Comparison of ENCODE assay signal across 25 cellular contexts in genomic region chr20:57000441-57000968, GRCh38.
DNase-seq lines count a peak whose midpoint lies in the region; FAIRE-seq and TF ChIP-seq lines count a peak whose summit lies in the region.
"Had no signal": no experiment of that assay in that cellular context is flagged by ENCODE, and none has a peak within 500 bp of the region (broad histone marks: within the 10 kb centered on the region; RNA-seq: fewer than 3 reads in every experiment).

No MANE protein-coding gene starts in this region.

- peak; percentile 19 for DNase-seq in activated effector memory CD4-positive, alpha-beta T cell treated with anti-CD3 and anti-CD28 coated beads, Interleukin-2, amount 50 U/mL, for 16 hours
- DNase-seq in activated effector memory CD4-positive, alpha-beta T cell treated with Interleukin-2 at 50 U/mL for 16 hours, result no peak
- DNase-seq in Karpas-422 (peak; percentile 4), SK-MEL-5 (ENCODE audit: low read depth, low spot score) (peak; percentile 53), keratinocyte (ENCODE audit: low read depth, low spot score) (peak; percentile 89), COLO668 (lab: John Stamatoyannopoulos, UW; ENCODE audit: unreplicated experiment) (no peak), NCI-H82 treated with DMSO at 0.1 percent for 48 hours (lab: John Stamatoyannopoulos, UW; ENCODE audit: unreplicated experiment) (no peak), prostate gland (ENCODE audit: low spot score) (no peak)
- DNase-seq: ACHN; C1 segment of cervical spinal cord; COR-L47; DMS 273 treated with DMSO at 0.1 percent for 48 hours; DMS79 treated with DMSO at 0.1 percent for 48 hours; MM.1S; NCI-H1092 treated with DMSO at 0.1 percent for 48 hours; NCI-H1436 treated with DMSO at 0.1 percent for 48 hours; NCI-H1930; NCI-H226; NCI-H510A treated with DMSO at 0.1 percent for 48 hours; NCI-H748 treated with DMSO at 0.1 percent for 48 hours; NK-92 treated with Interleukin-12 subunit alpha and Interleukin-12 subunit beta, amount 100 ng/mL, for 24 hours; SHP77 treated with DMSO at 0.1 percent for 48 hours; SK-N-SH had no signal

- TF ChIP-seq POLR2A in prostate gland (IDR thresholded peaks at IDR 0.05), result no peak

- no peaks in the 10 kb centered on the region for H3K36me3 ChIP-seq in Karpas-422 (ENCODE audit: insufficient read depth, low read length)
- no peaks in the 10 kb centered on the region for H3K36me3 ChIP-seq in keratinocyte (ENCODE audit: control insufficient read depth in 2 of 2, extremely low read depth in 1 of 2, insufficient read depth in 2 of 2, low read length in 2 of 2)
- H3K36me3 ChIP-seq in prostate gland, result no peaks in the 10 kb centered on the region

- WGBS in prostate gland, result 65% methylated on average over 17 of the region's 17 CpGs

- dilution Hi-C loops in keratinocyte (cut with MboI; ENCODE audit: extremely low pct_ligation_motif_present, low sequenced_read_pairs), result no loop called here

- H3K27me3 ChIP-seq in Karpas-422 (ENCODE audit: low read length), result 0 out of 2 replicates have a peak, but pooled peaks cover 3% of the 10 kb centered on the region
- no peaks in the 10 kb centered on the region for H3K27me3 ChIP-seq in keratinocyte (ENCODE audit: control insufficient read depth, extremely low read depth, insufficient read depth, low read length)
- peaks cover 5% of the 10 kb centered on the region for H3K27me3 ChIP-seq in prostate gland (replicated peaks; ENCODE audit: insufficient read depth)

- in situ Hi-C loops in SK-MEL-5 (cut with HindIII; ENCODE audit: low pct_unique_long_range_greater_than_20kb, low sequenced_read_pairs), result no loop called here

- no peak overlapping the region for H3K27ac ChIP-seq in Karpas-422 (ENCODE audit: low read length)
- peak overlapping the region; percentile 51 for H3K27ac ChIP-seq in keratinocyte (ENCODE audit: control insufficient read depth, insufficient read depth, low read length)
- no peak overlapping the region for H3K27ac ChIP-seq in prostate gland
- H3K27ac ChIP-seq: 22Rv1 had no signal

- H3K9ac ChIP-seq in Karpas-422 (ENCODE audit: low read length), result no peak overlapping the region
- peak overlapping the region; percentile 20 for H3K9ac ChIP-seq in keratinocyte (ENCODE audit: control insufficient read depth, extremely low read depth, insufficient read depth, low read length)
- H3K9ac ChIP-seq: SK-N-SH had no signal

- H2AFZ ChIP-seq in Karpas-422 (ENCODE audit: low read length), result no peak overlapping the region
- no peak overlapping the region for H2AFZ ChIP-seq in keratinocyte (ENCODE audit: control insufficient read depth, low read length)

- intact Hi-C loops in prostate gland (cut with DNase I), result no loop called here

- H3K4me1 ChIP-seq in Karpas-422 (ENCODE audit: low read length) (no peaks in the 10 kb centered on the region; the same call in 1 of the 2 replicates), keratinocyte (ENCODE audit: control insufficient read depth, extremely low read depth, insufficient read depth, low read length) (peaks cover 17% of the 10 kb centered on the region), prostate gland (replicated peaks) (no peaks in the 10 kb centered on the region)

- TF ChIP-seq CTCF in keratinocyte (optimal IDR thresholded peaks at IDR 0.05 in 1 of 3, IDR thresholded peaks at IDR 0.05 in 1 of 3, conservative IDR thresholded peaks at IDR 0.05 in 1 of 3; ENCODE audit: extremely low read depth in 1 of 3, insufficient read depth in 2 of 3, low read length in 3 of 3) (no peak), prostate gland (IDR thresholded peaks at IDR 0.05) (no peak)

- H3K4me2 ChIP-seq in Karpas-422 (ENCODE audit: low read depth, low read length, poor library complexity, severe bottlenecking) (no peak overlapping the region), keratinocyte (ENCODE audit: control insufficient read depth, extremely low read depth, insufficient read depth, low read depth, low read length) (peak overlapping the region; percentile 50)
- H3K4me2 ChIP-seq: SK-N-SH had no signal

- H4K20me1 ChIP-seq in Karpas-422 (ENCODE audit: insufficient read depth, low read depth, low read length) (no peaks in the 10 kb centered on the region), keratinocyte (ENCODE audit: control insufficient read depth, extremely low read depth, insufficient read depth, low read length) (no peaks in the 10 kb centered on the region)

- FAIRE-seq in keratinocyte (lab: Jason Lieb, UNC), result peak; percentile 100
- FAIRE-seq: GM12878 had no signal

- H3K9me1 ChIP-seq in keratinocyte (ENCODE audit: control insufficient read depth, extremely low read depth, insufficient read depth, low read length), result peaks cover 3% of the 10 kb centered on the region

- H3K79me2 ChIP-seq in Karpas-422 (ENCODE audit: low read length) (no peaks in the 10 kb centered on the region), keratinocyte (ENCODE audit: control insufficient read depth, insufficient read depth, low read length) (no peaks in the 10 kb centered on the region)

- H3K4me3 ChIP-seq in Karpas-422 (ENCODE audit: low read length) (no peak overlapping the region), keratinocyte (ENCODE audit: control insufficient read depth in 2 of 3, extremely low read depth in 1 of 3, insufficient read depth in 2 of 3, low read depth in 1 of 3, low read length in 3 of 3) (peak overlapping the region in 1 of 3 experiments; percentile 16), prostate gland (no peak overlapping the region)
- H3K4me3 ChIP-seq: GM12878 had no signal

- peaks cover 9% of the 10 kb centered on the region for H3K9me3 ChIP-seq in Karpas-422 (ENCODE audit: low read length)
- peaks cover 6% of the 10 kb centered on the region for H3K9me3 ChIP-seq in keratinocyte (ENCODE audit: control insufficient read depth, low read depth, low read length)
- H3K9me3 ChIP-seq in prostate gland, result no peaks in the 10 kb centered on the region
- H3K9me3 ChIP-seq: SK-N-SH had no signal

- no peaks in the 10 kb centered on the region for H3K9me2 ChIP-seq in Karpas-422 (replicated peaks; ENCODE audit: insufficient read depth, low read length)
- H3K9me2 ChIP-seq: SK-N-SH had no signal

Comparison
In these comparisons a context has a peak if more than half of its experiments do, and no peak if none do; other contexts are left out.
1. DNase-seq: peak in activated effector memory CD4-positive, alpha-beta T cell treated with anti-CD3 and anti-CD28 coated beads, Interleukin-2, amount 50 U/mL, for 16 hours (single experiment), Karpas-422 (single experiment), SK-MEL-5 (single experiment) and keratinocyte (single experiment); none in activated effector memory CD4-positive, alpha-beta T cell treated with Interleukin-2 at 50 U/mL for 16 hours (single experiment), COLO668 (single experiment), NCI-H82 treated with DMSO at 0.1 percent for 48 hours (single experiment) and prostate gland (single experiment).